8 cellular contexts compared by ENCODE assay signal in the genomic region with DNA sequence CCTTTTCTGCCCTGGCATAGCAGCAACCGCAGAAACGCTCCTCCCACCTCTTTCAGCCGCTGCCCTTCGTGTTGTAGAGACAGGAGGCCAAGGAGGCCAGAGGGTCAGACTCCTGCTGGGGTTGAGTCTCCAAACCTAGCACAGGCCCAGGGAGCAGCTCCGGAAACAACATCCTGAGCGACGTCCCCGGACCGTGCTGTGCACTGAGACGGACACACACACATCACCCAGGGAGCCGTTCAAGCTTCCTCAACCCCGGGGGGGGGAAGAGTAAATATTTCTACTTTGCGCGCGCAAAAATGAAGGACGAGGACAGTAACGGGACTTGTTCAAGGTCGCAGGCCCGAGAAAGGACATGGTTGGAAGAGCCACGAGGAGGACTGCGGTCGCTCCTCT. TPM values are rescaled to one million over a fixed set of nuclear protein-coding genes. Genes with fewer than 3 reads are reported as not detected.
A peak's percentile ranks its signal among the peaks of the same experiment; 100 is the strongest.
DNase-seq lines count a peak whose midpoint lies in the region; ATAC-seq and TF ChIP-seq lines count a peak whose summit lies in the region.

No MANE protein-coding gene starts in this region.

- H3K27ac Mint-ChIP-seq in T-cell, result peak overlapping the region; percentile 83 to 86

- peak overlapping the region; percentile 92 to 97 (median 94) for H3K4me3 Mint-ChIP-seq in T-cell

- H3K4me3 ChIP-seq in endocrine pancreas (ENCODE audit: control insufficient read depth, insufficient read depth, low read length), result peak overlapping the region; percentile 67
- peak overlapping the region; percentile 75 for H3K4me3 ChIP-seq in mononuclear cell (ENCODE audit: low read length)
- H3K4me3 ChIP-seq in upper lobe of left lung, result peak overlapping the region; percentile 86 to 99 (median 94)

- peak overlapping the region; percentile 91 for H3K9ac ChIP-seq in endocrine pancreas (ENCODE audit: control insufficient read depth, insufficient read depth, low read length)

- H3K27me3 ChIP-seq in endocrine pancreas (ENCODE audit: control insufficient read depth, insufficient read depth, low read length), result no peaks in the 10 kb centered on the region
- H3K27me3 ChIP-seq in mononuclear cell (ENCODE audit: insufficient read depth, low read length), result peaks cover 2% of the 10 kb centered on the region
- H3K27me3 ChIP-seq in upper lobe of left lung, result no peaks in the 10 kb centered on the region

- H3K27ac ChIP-seq in upper lobe of left lung, result peak overlapping the region; percentile 35 to 78 (median 64)

- DNase-seq in NCI-H1417 (lab: John Stamatoyannopoulos, UW), result peak; percentile 2 to 40 (median 13)
- no peak for DNase-seq in NCI-H1417 treated with DMSO at 0.1 percent for 48 hours (lab: John Stamatoyannopoulos, UW)
- DNase-seq in T-cell, result peak in 4 of 34 experiments; percentile 2 to 10 (median 5)
- DNase-seq in upper lobe of left lung, result peak in 1 of 2 donors; percentile 26
- no peak for DNase-seq in putamen (ENCODE audit: low spot score)

- peaks cover 23% of the 10 kb centered on the region for H3K36me3 ChIP-seq in endocrine pancreas (ENCODE audit: control insufficient read depth, insufficient read depth, low read length)
- H3K36me3 ChIP-seq in upper lobe of left lung, result peaks cover 0 to 25% (median 22%) of the 10 kb centered on the region in 4 donors

- H3K4me1 ChIP-seq in endocrine pancreas (ENCODE audit: control insufficient read depth, insufficient read depth, low read length), result no peaks in the 10 kb centered on the region
- H3K4me1 ChIP-seq in mononuclear cell (ENCODE audit: insufficient read depth, low read length), result peaks cover 19% of the 10 kb centered on the region
- H3K4me1 ChIP-seq in upper lobe of left lung, result peaks cover 12 to 21% (median 16%) of the 10 kb centered on the region in 4 donors

- ATAC-seq in HG02759 (IDR thresholded peaks at IDR 0.05; ENCODE audit: unreplicated experiment), result peak; percentile 29
- peak; percentile 27 to 37 (median 32) for ATAC-seq in T-cell (replicated peaks in 1 of 4)
- peak; percentile 38 to 68 for ATAC-seq in upper lobe of left lung (ENCODE audit: low FRiP score in 2 of 2)

- TF ChIP-seq EP300 in upper lobe of left lung (IDR thresholded peaks at IDR 0.05), result no peak

- CTCF ChIA-PET in T-cell (lab: Charles Lee), result no interaction called here

- 0 to 1% methylated on average over 20 to 22 of the region's 22 CpGs for WGBS in upper lobe of left lung, 2 donors

- peaks cover 50% of the 10 kb centered on the region for H3K36me3 Mint-ChIP-seq in T-cell

- peaks cover 33 to 39% (median 37%) of the 10 kb centered on the region in 3 donors for H3K4me1 Mint-ChIP-seq in T-cell

- peaks cover 4 to 8% of the 10 kb centered on the region in 2 donors for H3K27me3 Mint-ChIP-seq in T-cell

- no peaks in the 10 kb centered on the region for H3K9me3 ChIP-seq in endocrine pancreas (ENCODE audit: control insufficient read depth, low read length)
- H3K9me3 ChIP-seq in mononuclear cell (ENCODE audit: low read depth, low read length), result peaks cover 14% of the 10 kb centered on the region
- peaks cover 0 to 42% (median 29%) of the 10 kb centered on the region in 4 donors for H3K9me3 ChIP-seq in upper lobe of left lung

- no peak for TF ChIP-seq POLR2A in upper lobe of left lung (IDR thresholded peaks at IDR 0.05)

- H3K9me3 Mint-ChIP-seq in T-cell, result peaks cover 3 to 43% (median 28%) of the 10 kb centered on the region in 3 donors

- no peak for TF ChIP-seq CTCF in upper lobe of left lung (IDR thresholded peaks at IDR 0.05)

- POLR2A ChIA-PET in T-cell (lab: Charles Lee), result no interaction called here

RNA-seq across cellular contexts. Expression of a gene that starts 0.7 kb away (rescaled TPM):
- total RNA-seq in T-cell, result 10 to 100 TPM; 16.9 to 47.4 (median 45.1) TPM
- total RNA-seq in mononuclear cell, result 13.5 TPM
- total RNA-seq in upper lobe of left lung, result 10 to 100 TPM in 1 of 6 donors, 1 to 10 TPM in 5; 4.3 to 11.1 (median 7.4) TPM

RNA-seq across cellular contexts. Expression of a gene that starts 19.7 kb away (rescaled TPM):
- total RNA-seq in T-cell, result 10 to 100 TPM in 3 of 5 donors, 1 to 10 TPM in 2; 5.6 to 11.1 (median 10.0) TPM
- 5.7 TPM for total RNA-seq in mononuclear cell
- 1 to 10 TPM in 5 of 6 donors, under 1 TPM in 1; 0.55 to 6.1 (median 3.6) TPM for total RNA-seq in upper lobe of left lung

RNA-seq across cellular contexts. Expression of a gene that starts 24.9 kb away (rescaled TPM):
- total RNA-seq in T-cell (10 to 100 TPM in 2 of 5 donors, 1 to 10 TPM in 3; 4.9 to 10.6 (median 8.2) TPM), mononuclear cell (8.4 TPM), upper lobe of left lung (1 to 10 TPM in 5 of 6 donors, under 1 TPM in 1; 0.78 to 3.3 (median 2.6) TPM)

RNA-seq across cellular contexts. Expression of a gene that starts 31.9 kb away (rescaled TPM):
- total RNA-seq in T-cell (10 to 100 TPM in 4 of 5 donors, 1 to 10 TPM in 1; 9.0 to 17.4 (median 16.0) TPM), mononuclear cell (8.1 TPM), upper lobe of left lung (1 to 10 TPM; 1.8 to 8.4 (median 5.4) TPM)

RNA-seq across cellular contexts. Expression of a gene that starts 40.7 kb away (rescaled TPM):
- total RNA-seq in T-cell, result 1 to 10 TPM; 3.0 to 9.7 (median 9.2) TPM
- total RNA-seq in mononuclear cell, result 2.1 TPM
- 1 to 10 TPM; 1.7 to 7.3 (median 3.0) TPM for total RNA-seq in upper lobe of left lung

Comparison
In these comparisons a context has a peak if more than half of its experiments do, and no peak if none do; other contexts are left out.
1. DNase-seq: peak in NCI-H1417 (3 of 3); none in NCI-H1417 treated with DMSO at 0.1 percent for 48 hours (single experiment) and putamen (single experiment).
2. Peak in every context shown above with its lines, with median percentiles within 50 percentile points of each other: ATAC-seq and H3K4me3 ChIP-seq.